18 cellular contexts compared by ENCODE assay signal in the genomic region with DNA sequence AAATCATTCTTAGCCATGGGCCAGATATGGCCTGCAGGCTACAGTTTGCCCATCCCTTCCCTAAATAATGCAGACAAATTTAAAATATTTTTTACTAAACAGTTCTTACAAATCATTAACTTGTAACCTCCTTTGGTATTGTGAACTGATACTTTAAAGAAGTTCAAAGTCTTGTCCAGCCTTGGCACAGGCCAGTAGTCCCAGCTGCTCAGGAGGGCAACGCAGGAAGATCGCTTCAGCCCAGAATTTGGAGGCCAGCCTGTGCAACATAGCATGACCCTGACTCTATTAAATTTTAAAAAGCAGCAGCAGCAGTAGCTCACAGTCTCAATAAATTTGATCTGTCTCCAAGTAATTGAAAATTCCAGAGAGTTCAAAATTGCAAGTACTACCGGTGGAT.
"Had no signal": no experiment of that assay in that cellular context is flagged by ENCODE, and none has a peak within 500 bp of the region (broad histone marks: within the 10 kb centered on the region; RNA-seq: fewer than 3 reads in every experiment).

No MANE protein-coding gene starts in this region.

- H3K27ac Mint-ChIP-seq: activated CD8-positive, alpha-beta T cell treated with anti-CD3 and anti-CD28 coated beads for 36 hours; naive thymus-derived CD4-positive, alpha-beta T cell; stimulated activated naive CD8-positive, alpha-beta T cell treated with anti-CD3 and anti-CD28 coated beads, Interleukin-15, amount 100 ng/mL, for 72 hours had no signal

- H3K36me3 ChIP-seq: ascending aorta, cardiac muscle cell, esophagus squamous epithelium, lower lobe of right lung, uterus had no signal

- FAIRE-seq: colon had no signal

- H3K4me3 Mint-ChIP-seq: activated CD8-positive, alpha-beta T cell treated with anti-CD3 and anti-CD28 coated beads for 36 hours; stimulated activated naive CD8-positive, alpha-beta T cell treated with anti-CD3 and anti-CD28 coated beads, Interleukin-15, amount 100 ng/mL, for 72 hours had no signal

- H3K27me3 ChIP-seq: ascending aorta, esophagus squamous epithelium, testis, uterus had no signal

- DNase-seq: activated CD8-positive, alpha-beta memory T cell treated with anti-CD3 and anti-CD28 coated beads, Interleukin-2, amount 50 U/mL, for 4 hours; activated CD8-positive, alpha-beta T cell treated with anti-CD3 and anti-CD28 coated beads for 36 hours; esophagus squamous epithelium; foreskin fibroblast; head of caudate nucleus; lower lobe of right lung; midbrain; naive thymus-derived CD4-positive, alpha-beta T cell; nucleus accumbens; stimulated activated CD4-positive, alpha-beta T cell treated with anti-CD3 and anti-CD28 coated beads, Interleukin-15, amount 100 ng/mL, for 24 hours; stimulated activated CD4-positive, alpha-beta T cell treated with anti-CD3 and anti-CD28 coated beads, Interleukin-4, amount 100 ng/mL, for 24 hours; stimulated activated naive CD8-positive, alpha-beta T cell treated with anti-CD3 and anti-CD28 coated beads, Interleukin-15, amount 100 ng/mL, for 72 hours; T1000; testis; uterus had no signal

- H3K9me3 ChIP-seq: ascending aorta, esophagus squamous epithelium, lower lobe of right lung, testis, uterus had no signal

- ATAC-seq: activated CD8-positive, alpha-beta T cell treated with anti-CD3 and anti-CD28 coated beads for 36 hours; lower lobe of right lung; naive thymus-derived CD4-positive, alpha-beta T cell; stimulated activated naive CD8-positive, alpha-beta T cell treated with anti-CD3 and anti-CD28 coated beads, Interleukin-15, amount 100 ng/mL, for 72 hours had no signal

- H3K9me3 Mint-ChIP-seq: activated CD8-positive, alpha-beta T cell treated with anti-CD3 and anti-CD28 coated beads for 36 hours; naive thymus-derived CD4-positive, alpha-beta T cell; stimulated activated naive CD8-positive, alpha-beta T cell treated with anti-CD3 and anti-CD28 coated beads, Interleukin-15, amount 100 ng/mL, for 72 hours had no signal

- H3K27ac ChIP-seq: ascending aorta, cardiac muscle cell, esophagus squamous epithelium, lower lobe of right lung had no signal

- H3K4me3 ChIP-seq: ascending aorta, cardiac muscle cell, esophagus squamous epithelium, lower lobe of right lung, testis, uterus had no signal
